ENCODE assay signal across 17 cellular contexts in the genomic region with DNA sequence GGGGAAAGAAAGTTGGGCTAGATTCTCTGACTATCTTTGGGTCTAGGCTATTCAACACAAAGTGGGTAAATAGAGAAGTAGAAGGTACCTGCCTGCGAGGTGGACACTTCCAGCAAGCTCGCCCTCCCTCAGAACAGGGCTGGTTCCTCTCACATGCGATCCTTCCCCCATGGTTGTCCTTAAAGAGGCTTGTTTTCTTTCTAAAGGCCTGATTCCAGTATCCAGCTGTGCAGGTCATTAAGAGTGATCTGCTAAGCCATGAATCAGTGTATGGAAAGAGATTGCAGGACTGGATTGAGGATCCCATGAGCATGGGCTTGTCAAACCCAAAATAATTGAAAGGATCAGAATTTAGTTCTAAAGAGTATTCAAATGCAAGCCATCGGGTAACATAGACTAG.
DNase-seq lines count a peak whose midpoint lies in the region; ATAC-seq and TF ChIP-seq lines count a peak whose summit lies in the region.
"Had no signal": no experiment of that assay in that cellular context is flagged by ENCODE, and none has a peak within 500 bp of the region (broad histone marks: within the 10 kb centered on the region; RNA-seq: fewer than 3 reads in every experiment).

No MANE protein-coding gene starts in this region.

- H3K9me3 ChIP-seq in suprapubic skin = peaks cover 4% of the 10 kb centered on the region

- H3K36me3 Mint-ChIP-seq in WTC11 = peaks cover 31% of the 10 kb centered on the region
- H3K36me3 Mint-ChIP-seq in nephron (ENCODE audit: low read depth) = no peaks in the 10 kb centered on the region
- H3K36me3 Mint-ChIP-seq: CD4-positive, CD25-positive, alpha-beta regulatory T cell had no signal

- no peak for TF ChIP-seq EP300 in suprapubic skin (IDR thresholded peaks at IDR 0.05)

- H3K4me1 ChIP-seq in suprapubic skin = no peaks in the 10 kb centered on the region
- H3K4me1 ChIP-seq: BE2C had no signal

- H3K4me1 Mint-ChIP-seq in WTC11 = peaks cover 20% of the 10 kb centered on the region
- peaks cover 19% of the 10 kb centered on the region for H3K4me1 Mint-ChIP-seq in nephron
- H3K4me1 Mint-ChIP-seq: CD4-positive, CD25-positive, alpha-beta regulatory T cell; CD8-positive, alpha-beta memory T cell had no signal

- 92% methylated on average over 4 of the region's 4 CpGs for WGBS in suprapubic skin

- peaks cover under 1% of the 10 kb centered on the region; the same call in 1 of the 2 replicates for H3K27me3 Mint-ChIP-seq in WTC11 (ENCODE audit: low read depth)
- H3K27me3 Mint-ChIP-seq in nephron (ENCODE audit: low read depth) = peaks cover 21% of the 10 kb centered on the region

- H3K27me3 ChIP-seq in suprapubic skin = peaks cover 4% of the 10 kb centered on the region
- H3K27me3 ChIP-seq: BE2C had no signal

- peak; percentile 67 for ATAC-seq in WTC11
- ATAC-seq: HCT116 had no signal

- no peaks in the 10 kb centered on the region for H3K36me3 ChIP-seq in suprapubic skin
- H3K36me3 ChIP-seq: BE2C had no signal

- no peak for TF ChIP-seq POLR2A in suprapubic skin (IDR thresholded peaks at IDR 0.05)

- H3K9me3 Mint-ChIP-seq in WTC11 = peaks cover 43% of the 10 kb centered on the region
- peaks cover 20% of the 10 kb centered on the region for H3K9me3 Mint-ChIP-seq in nephron

- CTCF ChIA-PET in WTC11 (lab: Charles Lee) = interaction anchor here (1.1 to 1.6 kb wide), 3 partner anchors 34 to 154 kb away, joined by 3 to 4 read pairs (median 3); no protein-coding TSS in a partner anchor

- DNase-seq in WTC11 (ENCODE audit: low spot score) (no peak), iPS DF 19.7 (ENCODE audit: low read depth, low spot score) (peak; percentile 3), H4 (ENCODE audit: low spot score) (no peak), suprapubic skin (ENCODE audit: low spot score in 2 of 2) (no peak), GM10266 (ENCODE audit: extremely low spot score) (no peak)
- DNase-seq: ACHN; BE2C; C1 segment of cervical spinal cord; CD4-positive, CD25-positive, alpha-beta regulatory T cell; CD8-positive, alpha-beta memory T cell; COR-L47; DMS79; H7; HFFc6 had no signal

- POLR2A ChIA-PET in WTC11 (lab: Charles Lee) = no interaction called here

- no peak overlapping the region for H3K4me3 Mint-ChIP-seq in WTC11
- H3K4me3 Mint-ChIP-seq in nephron = no peak overlapping the region
- H3K4me3 Mint-ChIP-seq: CD4-positive, CD25-positive, alpha-beta regulatory T cell; CD8-positive, alpha-beta memory T cell; HFFc6 had no signal

- peak overlapping the region; percentile 73; the same call in 1 of the 2 replicates for H3K27ac Mint-ChIP-seq in WTC11
- H3K27ac Mint-ChIP-seq in nephron = peak overlapping the region in 2 of 3 experiments; percentile 38 to 39
- H3K27ac Mint-ChIP-seq: CD8-positive, alpha-beta memory T cell; HFFc6 had no signal

- no peak for TF ChIP-seq CTCF in WTC11 (IDR thresholded peaks at IDR 0.05)
- no peak for TF ChIP-seq CTCF in nephron (IDR thresholded peaks at IDR 0.05; ENCODE audit: unreplicated experiment in 3 of 3)
- no peak for TF ChIP-seq CTCF in suprapubic skin (IDR thresholded peaks at IDR 0.05)
- no peak for TF ChIP-seq CTCF in GM10266 (IDR thresholded peaks at IDR 0.05; ENCODE audit: control insufficient read depth, insufficient read depth, low read depth, missing control alignments)

- H3K27ac ChIP-seq in suprapubic skin = no peak overlapping the region
- H3K27ac ChIP-seq: HL-60 had no signal

- no peak overlapping the region for H3K4me3 ChIP-seq in suprapubic skin

TF ChIP-seq in WTC11, 78 proteins besides CTCF, POLR2A, EP300 and RAD21:
- TF ChIP-seq USF1 (CRISPR knock-in tag; IDR thresholded peaks at IDR 0.05) = no peak
- no peak for TF ChIP-seq IRF1 (CRISPR knock-in tag; IDR thresholded peaks at IDR 0.05)
- no peak for TF ChIP-seq SOX15 (CRISPR knock-in tag; IDR thresholded peaks at IDR 0.05)
- no peak for TF ChIP-seq GRHL2 (CRISPR knock-in tag; IDR thresholded peaks at IDR 0.05; ENCODE audit: insufficient replicate concordance, severe bottlenecking)
- no peak for TF ChIP-seq E2F5 (CRISPR knock-in tag; IDR thresholded peaks at IDR 0.05)
- no peak for TF ChIP-seq ARID4B (CRISPR knock-in tag; IDR thresholded peaks at IDR 0.05; ENCODE audit: borderline replicate concordance)
- no peak for TF ChIP-seq NR2C2 (CRISPR knock-in tag; IDR thresholded peaks at IDR 0.05)
- TF ChIP-seq FOXP1 (CRISPR knock-in tag; IDR thresholded peaks at IDR 0.05; ENCODE audit: borderline replicate concordance) = no peak
- TF ChIP-seq KAT7 (CRISPR knock-in tag; IDR thresholded peaks at IDR 0.05; ENCODE audit: borderline replicate concordance) = no peak
- TF ChIP-seq ELF4 (CRISPR knock-in tag; IDR thresholded peaks at IDR 0.05; ENCODE audit: low read depth) = no peak
- TF ChIP-seq SMAD4 (CRISPR knock-in tag; IDR thresholded peaks at IDR 0.05) = no peak
- TF ChIP-seq NR1H2 (CRISPR knock-in tag; IDR thresholded peaks at IDR 0.05) = no peak
- TF ChIP-seq ZNF317 (CRISPR knock-in tag; IDR thresholded peaks at IDR 0.05; ENCODE audit: borderline replicate concordance, low read depth) = no peak
- TF ChIP-seq CBFB (CRISPR knock-in tag; IDR thresholded peaks at IDR 0.05; ENCODE audit: low read depth) = no peak
- TF ChIP-seq, protein P1, sequence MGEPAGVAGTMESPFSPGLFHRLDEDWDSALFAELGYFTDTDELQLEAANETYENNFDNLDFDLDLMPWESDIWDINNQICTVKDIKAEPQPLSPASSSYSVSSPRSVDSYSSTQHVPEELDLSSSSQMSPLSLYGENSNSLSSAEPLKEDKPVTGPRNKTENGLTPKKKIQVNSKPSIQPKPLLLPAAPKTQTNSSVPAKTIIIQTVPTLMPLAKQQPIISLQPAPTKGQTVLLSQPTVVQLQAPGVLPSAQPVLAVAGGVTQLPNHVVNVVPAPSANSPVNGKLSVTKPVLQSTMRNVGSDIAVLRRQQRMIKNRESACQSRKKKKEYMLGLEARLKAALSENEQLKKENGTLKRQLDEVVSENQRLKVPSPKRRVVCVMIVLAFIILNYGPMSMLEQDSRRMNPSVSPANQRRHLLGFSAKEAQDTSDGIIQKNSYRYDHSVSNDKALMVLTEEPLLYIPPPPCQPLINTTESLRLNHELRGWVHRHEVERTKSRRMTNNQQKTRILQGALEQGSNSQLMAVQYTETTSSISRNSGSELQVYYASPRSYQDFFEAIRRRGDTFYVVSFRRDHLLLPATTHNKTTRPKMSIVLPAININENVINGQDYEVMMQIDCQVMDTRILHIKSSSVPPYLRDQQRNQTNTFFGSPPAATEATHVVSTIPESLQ (CRISPR knock-in tag; IDR thresholded peaks at IDR 0.05) = no peak
- TF ChIP-seq TEAD1 (CRISPR knock-in tag; IDR thresholded peaks at IDR 0.05) = no peak
- TF ChIP-seq JUN (CRISPR knock-in tag; IDR thresholded peaks at IDR 0.05) = no peak
TF ChIP-seq in WTC11: peak in this region for 0.
